ENCODE assay signal across 9 cellular contexts in the genomic region with DNA sequence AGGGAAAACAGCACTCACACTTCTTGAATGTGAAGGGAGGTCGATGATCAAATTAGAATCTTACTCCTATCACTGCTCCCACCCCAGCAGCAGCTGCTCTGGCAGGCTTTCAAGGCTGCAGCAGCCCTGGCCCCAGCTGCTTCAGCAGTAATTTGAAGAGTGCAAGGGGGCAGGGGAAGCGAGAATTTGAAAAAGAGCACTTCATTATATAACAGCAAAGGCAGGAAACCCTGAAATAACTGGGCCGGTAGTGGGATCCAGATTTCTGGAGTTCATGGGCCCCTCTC. TPM values are rescaled to one million over a fixed set of nuclear protein-coding genes. Genes with fewer than 3 reads are reported as not detected.
DNase-seq lines count a peak whose midpoint lies in the region; ATAC-seq and TF ChIP-seq lines count a peak whose summit lies in the region.
"Had no signal": no experiment of that assay in that cellular context is flagged by ENCODE, and none has a peak within 500 bp of the region (broad histone marks: within the 10 kb centered on the region; RNA-seq: fewer than 3 reads in every experiment).

No MANE protein-coding gene starts in this region.

- H3K27me3 ChIP-seq in muscle layer of colon (ENCODE audit: control insufficient read depth in 1 of 2, insufficient read depth in 2 of 2, low read length in 2 of 2) = no peaks in the 10 kb centered on the region

- H3K27ac ChIP-seq in muscle layer of colon (ENCODE audit: low read depth, low read length) = peak overlapping the region; percentile 16

- no peaks in the 10 kb centered on the region for H3K9me3 Mint-ChIP-seq in activated T-helper 1 cell treated with anti-CD3 and anti-CD28 coated beads, Interleukin-12 subunit alpha, Interleukin-12 subunit beta, Interleukin-2, Interleukin-4 antibody, amounts not matched to agents 30 ng/mL and 10 ng/mL and 1 ng/mL, durations not matched to agents 14 hours and 24 hours and 36 hours

- H3K27me3 Mint-ChIP-seq in activated T-helper 1 cell treated with anti-CD3 and anti-CD28 coated beads, Interleukin-12 subunit alpha, Interleukin-12 subunit beta, Interleukin-2, Interleukin-4 antibody, amounts not matched to agents 30 ng/mL and 10 ng/mL and 1 ng/mL, durations not matched to agents 14 hours and 24 hours and 36 hours (ENCODE audit: insufficient read depth) = no peaks in the 10 kb centered on the region

- no peaks in the 10 kb centered on the region for H3K36me3 Mint-ChIP-seq in activated T-helper 1 cell treated with anti-CD3 and anti-CD28 coated beads, Interleukin-12 subunit alpha, Interleukin-12 subunit beta, Interleukin-2, Interleukin-4 antibody, amounts not matched to agents 30 ng/mL and 10 ng/mL and 1 ng/mL, durations not matched to agents 14 hours and 24 hours and 36 hours (ENCODE audit: low read depth)

- no peaks in the 10 kb centered on the region for H3K9me3 ChIP-seq in muscle layer of colon (ENCODE audit: low read length)

- in situ Hi-C loops in GM13977 (cut with MboI; ENCODE audit: low pct_unique_long_range_greater_than_20kb, low sequenced_read_pairs, unreplicated experiment) = loop anchor here (10.0 kb wide), 1 partner anchor 299 kb away; no protein-coding TSS in a partner anchor

- TF ChIP-seq CTCF in GM13977 (IDR thresholded peaks at IDR 0.05; ENCODE audit: extremely low read depth, insufficient read depth, missing control alignments) = no peak

- DNase-seq in AG08395 (ENCODE audit: low spot score) (peak; percentile 33), NAMALWA (ENCODE audit: low spot score) (peak; percentile 20), dermis blood vessel endothelial cell (peak; percentile 51), GM13977 (ENCODE audit: low spot score) (no peak)
- no peak for DNase-seq in activated CD8-positive, alpha-beta memory T cell treated with anti-CD3 and anti-CD28 coated beads for 24 hours
- no peak for DNase-seq in activated T-helper 1 cell treated with anti-CD3 and anti-CD28 coated beads, Interleukin-12 subunit alpha, Interleukin-12 subunit beta, Interleukin-2, Interleukin-4 antibody, amounts not matched to agents 30 ng/mL and 10 ng/mL and 1 ng/mL, durations not matched to agents 14 hours and 24 hours and 36 hours (ENCODE audit: low spot score)

- no peak for ATAC-seq in GM18873 (IDR thresholded peaks at IDR 0.05; ENCODE audit: low FRiP score, unreplicated experiment)

- H3K4me3 ChIP-seq in muscle layer of colon (ENCODE audit: low read depth in 1 of 2, low read length in 2 of 2) = no peak overlapping the region
- H3K4me3 ChIP-seq: skin epidermis had no signal

- intact Hi-C loops in activated T-helper 1 cell treated with anti-CD3 and anti-CD28 coated beads, Interleukin-12 subunit alpha, Interleukin-12 subunit beta, Interleukin-2, Interleukin-4 antibody, amounts not matched to agents 30 ng/mL and 10 ng/mL and 1 ng/mL, durations not matched to agents 14 hours and 24 hours and 36 hours (cut with micrococcal nuclease) = loop anchor here (10.0 kb wide), 1 partner anchor 269 kb away; a partner anchor contains a TSS

- H3K4me1 ChIP-seq in muscle layer of colon (ENCODE audit: insufficient read depth, low read length) = peaks cover 13% of the 10 kb centered on the region

- no peak overlapping the region for H3K27ac Mint-ChIP-seq in activated T-helper 1 cell treated with anti-CD3 and anti-CD28 coated beads, Interleukin-12 subunit alpha, Interleukin-12 subunit beta, Interleukin-2, Interleukin-4 antibody, amounts not matched to agents 30 ng/mL and 10 ng/mL and 1 ng/mL, durations not matched to agents 14 hours and 24 hours and 36 hours

- H3K36me3 ChIP-seq in muscle layer of colon (ENCODE audit: insufficient read depth, low read length) = no peaks in the 10 kb centered on the region

- H3K4me1 Mint-ChIP-seq in activated T-helper 1 cell treated with anti-CD3 and anti-CD28 coated beads, Interleukin-12 subunit alpha, Interleukin-12 subunit beta, Interleukin-2, Interleukin-4 antibody, amounts not matched to agents 30 ng/mL and 10 ng/mL and 1 ng/mL, durations not matched to agents 14 hours and 24 hours and 36 hours (ENCODE audit: low read depth) = no peaks in the 10 kb centered on the region

- H3K9ac ChIP-seq in muscle layer of colon (ENCODE audit: low read length) = no peak overlapping the region

- H3K4me3 Mint-ChIP-seq in activated T-helper 1 cell treated with anti-CD3 and anti-CD28 coated beads, Interleukin-12 subunit alpha, Interleukin-12 subunit beta, Interleukin-2, Interleukin-4 antibody, amounts not matched to agents 30 ng/mL and 10 ng/mL and 1 ng/mL, durations not matched to agents 14 hours and 24 hours and 36 hours = no peak overlapping the region

RNA-seq across cellular contexts. Expression of a gene that starts 44.9 kb away (rescaled TPM):
- under 0.01 TPM in 1 of 2 replicates, not detected in the other for total RNA-seq in dermis blood vessel endothelial cell
- not detected in 2 replicates for total RNA-seq in activated T-helper 1 cell treated with anti-CD3 and anti-CD28 coated beads, Interleukin-12 subunit alpha, Interleukin-12 subunit beta, Interleukin-2, Interleukin-4 antibody, amounts not matched to agents 30 ng/mL and 10 ng/mL and 1 ng/mL, durations not matched to agents 14 hours and 24 hours and 36 hours

Comparison
In these comparisons a context has a peak if more than half of its experiments do, and no peak if none do; other contexts are left out.
1. DNase-seq: peak in AG08395 (single experiment), NAMALWA (single experiment) and dermis blood vessel endothelial cell (single experiment); none in activated CD8-positive, alpha-beta memory T cell treated with anti-CD3 and anti-CD28 coated beads for 24 hours (single experiment), activated T-helper 1 cell treated with anti-CD3 and anti-CD28 coated beads, Interleukin-12 subunit alpha, Interleukin-12 subunit beta, Interleukin-2, Interleukin-4 antibody, amounts not matched to agents 30 ng/mL and 10 ng/mL and 1 ng/mL, durations not matched to agents 14 hours and 24 hours and 36 hours (single experiment) and GM13977 (single experiment).